Comparison of ENCODE assay signal across 9 cellular contexts in the genomic region with DNA sequence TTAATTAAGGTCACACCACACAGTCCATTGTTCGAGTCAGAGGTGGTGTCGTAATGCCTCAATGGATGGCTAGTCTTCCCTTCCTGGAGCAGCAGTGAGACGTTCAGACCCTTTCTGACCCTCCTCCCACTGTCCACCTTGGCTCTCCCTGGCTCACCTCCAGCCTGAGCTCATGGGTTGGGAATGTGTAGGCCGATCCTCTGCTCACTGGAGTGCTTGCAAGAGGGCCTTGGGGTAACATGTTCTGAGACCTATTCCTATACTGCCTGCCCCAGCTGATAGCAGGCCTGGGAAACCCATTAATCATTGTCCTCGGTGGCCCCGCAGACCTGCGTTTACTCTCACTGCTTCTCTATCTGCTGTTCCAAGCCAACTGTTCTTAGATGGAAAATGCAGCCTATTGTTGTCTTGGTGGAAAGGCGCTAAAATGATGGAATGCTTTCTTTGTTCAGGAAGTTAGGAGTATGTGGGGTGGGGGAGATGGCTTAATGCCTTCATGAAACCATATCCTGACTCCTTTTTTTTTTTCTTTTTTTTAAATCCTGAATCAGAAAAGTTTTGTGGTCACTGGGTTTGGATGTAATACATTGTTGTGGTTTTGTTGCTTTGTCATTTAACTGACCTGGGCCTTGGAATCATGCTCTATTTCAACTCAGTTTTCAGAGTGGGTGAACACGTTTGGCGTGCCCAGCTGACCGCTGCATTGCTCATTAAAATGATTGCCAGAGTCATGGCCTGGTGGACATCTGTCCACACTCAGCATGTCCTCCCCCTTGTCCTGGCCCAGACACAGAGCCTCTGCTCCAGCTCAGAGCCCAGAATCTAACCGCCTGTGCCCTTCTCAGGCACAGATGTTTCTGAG.
DNase-seq lines count a peak whose midpoint lies in the region; ATAC-seq and TF ChIP-seq lines count a peak whose summit lies in the region.
"Had no signal": no experiment of that assay in that cellular context is flagged by ENCODE, and none has a peak within 500 bp of the region (broad histone marks: within the 10 kb centered on the region; RNA-seq: fewer than 3 reads in every experiment).

No MANE protein-coding gene starts in this region.

- no peak for TF ChIP-seq CTCF in hepatocyte (IDR thresholded peaks at IDR 0.05; ENCODE audit: poor library complexity)
- no peak for TF ChIP-seq CTCF in upper lobe of left lung (IDR thresholded peaks at IDR 0.05)
- TF ChIP-seq CTCF in WERI-Rb-1 (IDR thresholded peaks at IDR 0.05; ENCODE audit: low read depth, low read length): no peak

- H3K4me1 ChIP-seq in hepatocyte (ENCODE audit: insufficient read depth): peaks cover 28% of the 10 kb centered on the region
- peaks cover 17 to 55% (median 47%) of the 10 kb centered on the region in 4 donors for H3K4me1 ChIP-seq in upper lobe of left lung

- H3K9me3 ChIP-seq in hepatocyte (ENCODE audit: low read depth): no peaks in the 10 kb centered on the region
- no peaks in the 10 kb centered on the region for H3K9me3 ChIP-seq in upper lobe of left lung
- H3K9me3 ChIP-seq in WERI-Rb-1 (ENCODE audit: severe bottlenecking): no peaks in the 10 kb centered on the region

- H3K4me3 ChIP-seq in hepatocyte (no peak overlapping the region), upper lobe of left lung (no peak overlapping the region), WERI-Rb-1 (ENCODE audit: low read depth, low read length) (no peak overlapping the region)

- H3K27me3 ChIP-seq in hepatocyte: no peaks in the 10 kb centered on the region
- no peaks in the 10 kb centered on the region for H3K27me3 ChIP-seq in upper lobe of left lung
- no peaks in the 10 kb centered on the region for H3K27me3 ChIP-seq in WERI-Rb-1 (ENCODE audit: insufficient read depth, low read depth, severe bottlenecking)

- DNase-seq in NCI-H2227 (lab: John Stamatoyannopoulos, UW; ENCODE audit: unreplicated experiment): peak; percentile 35
- no peak for DNase-seq in NCI-H2227 treated with DMSO at 0.1 percent for 48 hours (lab: John Stamatoyannopoulos, UW)
- DNase-seq in activated T-helper 2 cell treated with anti-CD3 and anti-CD28 coated beads, Interferon-gamma antibody, Interleukin-2, Interleukin-4, amounts not matched to agents 10 μg/mL and 5 μg/mL and 100 μg/mL, durations not matched to agents 14 hours and 24 hours and 36 hours (ENCODE audit: low spot score): no peak
- DNase-seq in hepatocyte (ENCODE audit: low spot score): peak; percentile 47
- DNase-seq in upper lobe of left lung: peak in 1 of 2 donors; percentile 52
- DNase-seq in activated CD4-positive, alpha-beta T cell treated with anti-CD3 and anti-CD28 coated beads, Interleukin-2, amount 50 U/mL, for 1 hour: no peak
- DNase-seq in inferior parietal cortex (ENCODE audit: extremely low spot score): no peak
- no peak for DNase-seq in WERI-Rb-1
- DNase-seq: CD4-positive, alpha-beta T cell had no signal

- no peaks in the 10 kb centered on the region for H4K20me1 ChIP-seq in hepatocyte (ENCODE audit: insufficient read depth, poor library complexity, severe bottlenecking)

- TF ChIP-seq POLR2A in upper lobe of left lung (IDR thresholded peaks at IDR 0.05): no peak

- no peaks in the 10 kb centered on the region for H3K27me3 Mint-ChIP-seq in activated T-helper 2 cell treated with anti-CD3 and anti-CD28 coated beads, Interferon-gamma antibody, Interleukin-2, Interleukin-4, amounts not matched to agents 10 μg/mL and 5 μg/mL and 100 μg/mL, durations not matched to agents 14 hours and 24 hours and 36 hours (ENCODE audit: low read depth)
- H3K27me3 Mint-ChIP-seq: CD4-positive, alpha-beta T cell had no signal

- H3K9me3 Mint-ChIP-seq in activated T-helper 2 cell treated with anti-CD3 and anti-CD28 coated beads, Interferon-gamma antibody, Interleukin-2, Interleukin-4, amounts not matched to agents 10 μg/mL and 5 μg/mL and 100 μg/mL, durations not matched to agents 14 hours and 24 hours and 36 hours: no peaks in the 10 kb centered on the region
- H3K9me3 Mint-ChIP-seq: CD4-positive, alpha-beta T cell had no signal

- WGBS in hepatocyte (ENCODE audit: low lambda C conversion rate, missing lambda C conversion rate): 52% methylated on average over 12 of the region's 12 CpGs
- 52 to 62% methylated on average over 11 to 12 of the region's 12 CpGs for WGBS in upper lobe of left lung, 2 donors

- no peak overlapping the region for H2AFZ ChIP-seq in hepatocyte

- H3K4me3 Mint-ChIP-seq in activated T-helper 2 cell treated with anti-CD3 and anti-CD28 coated beads, Interferon-gamma antibody, Interleukin-2, Interleukin-4, amounts not matched to agents 10 μg/mL and 5 μg/mL and 100 μg/mL, durations not matched to agents 14 hours and 24 hours and 36 hours (ENCODE audit: low read depth): no peak overlapping the region
- H3K4me3 Mint-ChIP-seq: CD4-positive, alpha-beta T cell had no signal

- TF ChIP-seq EP300 in upper lobe of left lung (IDR thresholded peaks at IDR 0.05): no peak

- H3K9me2 ChIP-seq in hepatocyte (replicated peaks; ENCODE audit: insufficient read depth): no peaks in the 10 kb centered on the region

- H3K36me3 ChIP-seq in hepatocyte (replicated peaks; ENCODE audit: insufficient read depth, low read depth): no peaks in the 10 kb centered on the region
- H3K36me3 ChIP-seq in upper lobe of left lung: peaks cover 0 to 5% (median 0%) of the 10 kb centered on the region in 4 donors
- no peaks in the 10 kb centered on the region for H3K36me3 ChIP-seq in WERI-Rb-1

- peaks cover 11% of the 10 kb centered on the region for H3K79me2 ChIP-seq in hepatocyte

- peak overlapping the region; percentile 22 for H3K27ac Mint-ChIP-seq in activated T-helper 2 cell treated with anti-CD3 and anti-CD28 coated beads, Interferon-gamma antibody, Interleukin-2, Interleukin-4, amounts not matched to agents 10 μg/mL and 5 μg/mL and 100 μg/mL, durations not matched to agents 14 hours and 24 hours and 36 hours
- H3K27ac Mint-ChIP-seq: CD4-positive, alpha-beta T cell had no signal

- intact Hi-C loops in activated T-helper 2 cell treated with anti-CD3 and anti-CD28 coated beads, Interferon-gamma antibody, Interleukin-2, Interleukin-4, amounts not matched to agents 10 μg/mL and 5 μg/mL and 100 μg/mL, durations not matched to agents 14 hours and 24 hours and 36 hours (cut with micrococcal nuclease): no loop called here

- H3K27ac ChIP-seq in hepatocyte: peak overlapping the region; percentile 39
- peak overlapping the region; percentile 24 to 44 (median 36) for H3K27ac ChIP-seq in upper lobe of left lung
- H3K27ac ChIP-seq in WERI-Rb-1: no peak overlapping the region

- peak; percentile 50 to 67 for ATAC-seq in upper lobe of left lung (ENCODE audit: low FRiP score in 2 of 2)

- peaks cover 65% of the 10 kb centered on the region for H3K36me3 Mint-ChIP-seq in activated T-helper 2 cell treated with anti-CD3 and anti-CD28 coated beads, Interferon-gamma antibody, Interleukin-2, Interleukin-4, amounts not matched to agents 10 μg/mL and 5 μg/mL and 100 μg/mL, durations not matched to agents 14 hours and 24 hours and 36 hours (ENCODE audit: low read depth)

- peaks cover 68% of the 10 kb centered on the region for H3K4me1 Mint-ChIP-seq in activated T-helper 2 cell treated with anti-CD3 and anti-CD28 coated beads, Interferon-gamma antibody, Interleukin-2, Interleukin-4, amounts not matched to agents 10 μg/mL and 5 μg/mL and 100 μg/mL, durations not matched to agents 14 hours and 24 hours and 36 hours (ENCODE audit: low read depth)

- no peak overlapping the region for H3K4me2 ChIP-seq in hepatocyte

Comparison
In these comparisons a context has a peak if more than half of its experiments do, and no peak if none do; other contexts are left out.
1. DNase-seq: peak in NCI-H2227 (single experiment) and hepatocyte (single experiment); none in NCI-H2227 treated with DMSO at 0.1 percent for 48 hours (single experiment), activated T-helper 2 cell treated with anti-CD3 and anti-CD28 coated beads, Interferon-gamma antibody, Interleukin-2, Interleukin-4, amounts not matched to agents 10 μg/mL and 5 μg/mL and 100 μg/mL, durations not matched to agents 14 hours and 24 hours and 36 hours (single experiment), activated CD4-positive, alpha-beta T cell treated with anti-CD3 and anti-CD28 coated beads, Interleukin-2, amount 50 U/mL, for 1 hour (single experiment), inferior parietal cortex (single experiment) and WERI-Rb-1 (single experiment).